ENCODE assay signal across 15 cellular contexts in genomic region chr9:134768332-134769083, GRCh38.
DNase-seq lines count a peak whose midpoint lies in the region; ATAC-seq, FAIRE-seq and TF ChIP-seq lines count a peak whose summit lies in the region.
"Had no signal": no experiment of that assay in that cellular context is flagged by ENCODE, and none has a peak within 500 bp of the region (broad histone marks: within the 10 kb centered on the region; RNA-seq: fewer than 3 reads in every experiment).

No MANE protein-coding gene starts in this region.

- peak overlapping the region; percentile 52; the same call in 1 of the 2 replicates for H3K4me3 Mint-ChIP-seq in HFFc6
- H3K4me3 Mint-ChIP-seq: activated CD4-positive, alpha-beta memory T cell treated with anti-CD3 and anti-CD28 coated beads, Interleukin-2, amount 10 ng/mL, durations not matched to agents 7 days and 5 days; CD8-positive, alpha-beta T cell had no signal

- H3K27me3 Mint-ChIP-seq in HFFc6 (ENCODE audit: insufficient read depth) = peaks cover 27% of the 10 kb centered on the region

- TF ChIP-seq POLR2A in H1 (IDR thresholded peaks at IDR 0.05; ENCODE audit: control extremely low read depth in 1 of 2, low read depth in 2 of 2, low read length in 2 of 2) = no peak

- H3K27me3 ChIP-seq in H1 (replicated peaks in 1 of 4; ENCODE audit: control insufficient read depth in 3 of 4, extremely low read depth in 1 of 4, insufficient read depth in 3 of 4, low read length in 3 of 4) = no peaks in the 10 kb centered on the region
- peaks cover 5% of the 10 kb centered on the region for H3K27me3 ChIP-seq in lower lobe of right lung (ENCODE audit: low read depth)
- no peaks in the 10 kb centered on the region for H3K27me3 ChIP-seq in upper lobe of right lung

- intact Hi-C loops in lower lobe of right lung (cut with DNase I) = no loop called here
- intact Hi-C loops in upper lobe of right lung (cut with DNase I) = no loop called here

- no peak overlapping the region for H3K4ac ChIP-seq in H1 (replicated peaks; ENCODE audit: insufficient read length, low read depth, low read length)

- H2BK5ac ChIP-seq in H1 (ENCODE audit: low read depth, low read length) = peak overlapping the region; percentile 52; the same call in 1 of the 2 replicates

- no peak for ATAC-seq in lower lobe of right lung
- no peak for ATAC-seq in upper lobe of right lung
- ATAC-seq in GM21529 (IDR thresholded peaks at IDR 0.05; ENCODE audit: unreplicated experiment) = no peak
- ATAC-seq: CD8-positive, alpha-beta T cell had no signal

- H3K36me3 Mint-ChIP-seq in HFFc6 (ENCODE audit: low read depth) = peaks cover 21% of the 10 kb centered on the region
- H3K36me3 Mint-ChIP-seq: CD8-positive, alpha-beta T cell had no signal

- H3K9me3 ChIP-seq in H1 (ENCODE audit: insufficient read depth in 2 of 2, low read depth in 1 of 2, low read length in 1 of 2) = no peaks in the 10 kb centered on the region
- no peaks in the 10 kb centered on the region for H3K9me3 ChIP-seq in lower lobe of right lung
- no peaks in the 10 kb centered on the region for H3K9me3 ChIP-seq in upper lobe of right lung

- no peak overlapping the region for H3K23ac ChIP-seq in H1 (ENCODE audit: insufficient read length)

- no peak overlapping the region for H4K8ac ChIP-seq in H1 (ENCODE audit: extremely low read depth, insufficient read depth, low read length)

- H3K14ac ChIP-seq in H1 (ENCODE audit: insufficient read length) = no peak overlapping the region

- no peak overlapping the region for H3K9ac ChIP-seq in H1 (replicated peaks in 1 of 4; ENCODE audit: extremely low read depth in 1 of 4, low read depth in 3 of 4, low read length in 3 of 4)

- H3K36me3 ChIP-seq in H1 (ENCODE audit: control insufficient read depth in 2 of 4, insufficient read depth in 4 of 4, low read length in 3 of 4) = no peaks in the 10 kb centered on the region
- peaks cover 15% of the 10 kb centered on the region for H3K36me3 ChIP-seq in lower lobe of right lung
- H3K36me3 ChIP-seq in upper lobe of right lung = no peaks in the 10 kb centered on the region

- no peak for TF ChIP-seq EP300 in H1 (IDR thresholded peaks at IDR 0.05; ENCODE audit: borderline replicate concordance in 1 of 2, low read depth in 2 of 2, low read length in 2 of 2)

- H3K9me3 Mint-ChIP-seq in HFFc6 = peaks cover 4% of the 10 kb centered on the region; the same call in 1 of the 2 replicates
- H3K9me3 Mint-ChIP-seq: activated CD4-positive, alpha-beta memory T cell treated with anti-CD3 and anti-CD28 coated beads, Interleukin-2, amount 10 ng/mL, durations not matched to agents 7 days and 5 days; CD8-positive, alpha-beta T cell had no signal

- POLR2A ChIA-PET in H1 (lab: Charles Lee; ENCODE audit: partially characterized antibody) = no interaction called here

- no peaks in the 10 kb centered on the region for H3K79me1 ChIP-seq in H1 (ENCODE audit: low read depth, low read length)

- no peak overlapping the region for H4K91ac ChIP-seq in H1 (replicated peaks; ENCODE audit: insufficient read length, low read length)

- H3K27ac Mint-ChIP-seq in HFFc6 = peak overlapping the region; percentile 91
- H3K27ac Mint-ChIP-seq: activated CD4-positive, alpha-beta memory T cell treated with anti-CD3 and anti-CD28 coated beads, Interleukin-2, amount 10 ng/mL, durations not matched to agents 7 days and 5 days; CD8-positive, alpha-beta T cell had no signal

- no peaks in the 10 kb centered on the region for H4K20me1 ChIP-seq in H1 (replicated peaks in 1 of 2; ENCODE audit: control insufficient read depth in 1 of 2, insufficient read depth in 2 of 2, low read length in 2 of 2)

- no peak for FAIRE-seq in H1 (lab: Jason Lieb, UNC)
- FAIRE-seq: endothelial cell of umbilical vein had no signal

- no peak overlapping the region for H2BK20ac ChIP-seq in H1 (ENCODE audit: low read length)

- H3K56ac ChIP-seq in H1 (replicated peaks; ENCODE audit: insufficient read length, low read depth, low read length) = no peak overlapping the region

- TF ChIP-seq CTCF in HFFc6 (IDR thresholded peaks at IDR 0.05) = no peak
- TF ChIP-seq CTCF in H1 (IDR thresholded peaks at IDR 0.05; ENCODE audit: control extremely low read depth in 1 of 3, insufficient read depth in 1 of 3, low read depth in 1 of 3, low read length in 3 of 3) = no peak
- TF ChIP-seq CTCF in lower lobe of right lung (IDR thresholded peaks at IDR 0.05) = no peak
- no peak for TF ChIP-seq CTCF in upper lobe of right lung (IDR thresholded peaks at IDR 0.05)

- no peak overlapping the region; the same call in 1 of the 2 replicates for H3K18ac ChIP-seq in H1 (ENCODE audit: extremely low read depth, low read length)

- no peaks in the 10 kb centered on the region for H3K79me2 ChIP-seq in H1 (ENCODE audit: control insufficient read depth in 1 of 2, insufficient read depth in 2 of 2, low read length in 2 of 2)

- H2AK5ac ChIP-seq in H1 (ENCODE audit: low read depth, low read length) = 0 out of 2 replicates have a peak overlapping the region, but pooled peaks have one; percentile 65

- DNase-seq in HFFc6 (peak; percentile 46), H1 (ENCODE audit: low read depth in 1 of 2, low spot score in 2 of 2) (no peak), lower lobe of right lung (no peak), superior temporal gyrus (ENCODE audit: extremely low spot score) (peak; percentile 65), upper lobe of right lung (no peak), HuH-7.5 (ENCODE audit: low spot score) (no peak), substantia nigra (lab: John Stamatoyannopoulos, UW) (no peak)
- DNase-seq: activated CD4-positive, alpha-beta memory T cell treated with anti-CD3 and anti-CD28 coated beads, Interleukin-2, amount 10 ng/mL, durations not matched to agents 7 days and 5 days; activated effector memory CD4-positive, alpha-beta T cell treated with Interleukin-2 at 50 U/mL for 16 hours; CD8-positive, alpha-beta T cell; Kasumi-1; NCI-H2029; T1000 had no signal

- H2BK15ac ChIP-seq in H1 (ENCODE audit: low read length) = no peak overlapping the region

- H3K4me2 ChIP-seq in H1 (ENCODE audit: insufficient read depth in 1 of 2, low read depth in 2 of 2, low read length in 2 of 2) = no peak overlapping the region

- H3K27ac ChIP-seq in H1 (ENCODE audit: low read depth, low read length) (no peak overlapping the region), lower lobe of right lung (peak overlapping the region; percentile 18), upper lobe of right lung (no peak overlapping the region), substantia nigra (ENCODE audit: low read depth, low read length, poor library complexity, severe bottlenecking) (no peak overlapping the region)

- H3K4me3 ChIP-seq in H1 (ENCODE audit: extremely low read depth in 1 of 4, insufficient read depth in 2 of 4, low read depth in 3 of 4, low read length in 4 of 4) (no peak overlapping the region), lower lobe of right lung (no peak overlapping the region), upper lobe of right lung (no peak overlapping the region)

- 90% methylated on average over 31 of the region's 31 CpGs; no CpG with 5 or more reads in 1 of the 2 experiments for WGBS in H1 (ENCODE audit: extremely low coverage in 1 of 2, insufficient coverage in 1 of 2, insufficient read length in 1 of 2, insufficient replicate concordance in 2 of 2, low coverage in 1 of 2, low lambda C conversion rate in 2 of 2, missing lambda C conversion rate in 1 of 2), 2 experiments

- H3K23me2 ChIP-seq in H1 (ENCODE audit: low read depth, low read length) = no peaks in the 10 kb centered on the region

- no peak overlapping the region for H2AFZ ChIP-seq in H1 (ENCODE audit: low read length)

- H3K4me1 ChIP-seq in H1 (replicated peaks in 1 of 4; ENCODE audit: control insufficient read depth in 3 of 4, insufficient read depth in 4 of 4, low read length in 3 of 4) = no peaks in the 10 kb centered on the region; a peak in 1 of 7 replicates
- peaks cover 4% of the 10 kb centered on the region for H3K4me1 ChIP-seq in lower lobe of right lung
- no peaks in the 10 kb centered on the region for H3K4me1 ChIP-seq in upper lobe of right lung

- TF ChIP-seq RAD21 in H1 (IDR thresholded peaks at IDR 0.05 in 1 of 2, conservative IDR thresholded peaks at IDR 0.05 in 1 of 2; ENCODE audit: low read depth in 2 of 2, low read length in 2 of 2) = no peak

- H4K5ac ChIP-seq in H1 (ENCODE audit: insufficient read length, low read depth, low read length) = no peak overlapping the region

- peak overlapping the region; percentile 75; the same call in 1 of the 2 replicates for H2BK12ac ChIP-seq in H1 (ENCODE audit: low read depth, low read length)

- H2BK120ac ChIP-seq in H1 (replicated peaks; ENCODE audit: low read depth, low read length) = no peak overlapping the region

- peaks cover 26% of the 10 kb centered on the region for H3K4me1 Mint-ChIP-seq in HFFc6 (ENCODE audit: low read depth)
- H3K4me1 Mint-ChIP-seq: activated CD4-positive, alpha-beta memory T cell treated with anti-CD3 and anti-CD28 coated beads, Interleukin-2, amount 10 ng/mL, durations not matched to agents 7 days and 5 days had no signal

- CTCF ChIA-PET in H1 (lab: Charles Lee; ENCODE audit: partially characterized antibody) = interaction anchor here (2.2 to 2.5 kb wide), 2 partner anchors 12 to 14 kb away, joined by 5 to 13 read pairs; no protein-coding TSS in a partner anchor

TF ChIP-seq in H1, 55 proteins besides CTCF, POLR2A, EP300 and RAD21:
- TF ChIP-seq EZH2 (IDR thresholded peaks at IDR 0.05; ENCODE audit: low read depth, low read length, severe bottlenecking) = no peak
- no peak for TF ChIP-seq SP2 (IDR thresholded peaks at IDR 0.05; ENCODE audit: low read length)
- no peak for TF ChIP-seq ASH2L (IDR thresholded peaks at IDR 0.05; ENCODE audit: low read length)
- TF ChIP-seq HDAC6 (IDR thresholded peaks at IDR 0.05; ENCODE audit: low read depth, low read length) = no peak

Comparison
In these comparisons a context has a peak if more than half of its experiments do, and no peak if none do; other contexts are left out.
1. DNase-seq: peak in HFFc6 (single experiment) and superior temporal gyrus (single experiment); none in H1 (0 of 2), lower lobe of right lung (single experiment), upper lobe of right lung (single experiment), HuH-7.5 (single experiment) and substantia nigra (0 of 49).